In genomic region chr14:61574514-61574807, GRCh38 we compare ENCODE assay signal across 19 cellular contexts.
A peak's percentile ranks its signal among the peaks of the same experiment; 100 is the strongest.
DNase-seq lines count a peak whose midpoint lies in the region; ATAC-seq, FAIRE-seq and TF ChIP-seq lines count a peak whose summit lies in the region.
"Had no signal": no experiment of that assay in that cellular context is flagged by ENCODE, and none has a peak within 500 bp of the region (broad histone marks: within the 10 kb centered on the region; RNA-seq: fewer than 3 reads in every experiment).

No MANE protein-coding gene starts in this region.

- H3K4me3 ChIP-seq in HepG2 (replicated peaks in 1 of 3; ENCODE audit: insufficient read depth in 1 of 3, low read depth in 2 of 3, low read length in 3 of 3): no peak overlapping the region
- H3K4me3 ChIP-seq in skeletal muscle tissue (ENCODE audit: low read length in 3 of 3): no peak overlapping the region
- H3K4me3 ChIP-seq: body of pancreas, mucosa of descending colon, SJCRH30, transverse colon had no signal

- POLR2A ChIA-PET in HepG2 (lab: Yijun Ruan, JAX): interaction anchor here (1.2 kb wide), 1 partner anchor 15 kb away, joined by 3 read pairs; no protein-coding TSS in a partner anchor

- H2AFZ ChIP-seq in HepG2 (ENCODE audit: low read length): no peak overlapping the region

- no peak for TF ChIP-seq CTCF in HepG2 (CRISPR knock-in tag; IDR thresholded peaks at IDR 0.05)
- TF ChIP-seq CTCF in GM10266 (IDR thresholded peaks at IDR 0.05; ENCODE audit: control insufficient read depth, insufficient read depth, low read depth, missing control alignments): no peak

- ATAC-seq in HepG2: no peak
- ATAC-seq: mucosa of descending colon; stimulated activated naive B cell treated with anti-CD40 and anti-IgM and Interleukin-4, amounts not matched to agents 10 μg/mL and 1 μg/mL and 100 μg/mL, for 72 hours had no signal

- H3K36me3 ChIP-seq in HepG2 (replicated peaks in 1 of 2; ENCODE audit: control insufficient read depth in 1 of 2, insufficient read depth in 2 of 2, low read length in 2 of 2) (no peaks in the 10 kb centered on the region), skeletal muscle tissue (ENCODE audit: control insufficient read depth in 3 of 3, insufficient read depth in 3 of 3, low read length in 3 of 3) (no peaks in the 10 kb centered on the region)
- H3K36me3 ChIP-seq: BE2C, SJCRH30, transverse colon had no signal

- H3K79me2 ChIP-seq in HepG2 (ENCODE audit: insufficient read depth, low read length): no peaks in the 10 kb centered on the region

- intact Hi-C loops in HepG2 (cut with micrococcal nuclease; ENCODE audit: unreplicated experiment): no loop called here

- BruUV-seq in HepG2 (replicated peaks; lab: Mats Ljungman, UMichigan): no TSS peak

- 48% methylated on average over 6 of the region's 7 CpGs for WGBS in HepG2 (ENCODE audit: low lambda C conversion rate)

- H3K27me3 ChIP-seq in HepG2 (ENCODE audit: control insufficient read depth in 1 of 2, insufficient read depth in 2 of 2, low read length in 2 of 2) (no peaks in the 10 kb centered on the region), skeletal muscle tissue (ENCODE audit: control insufficient read depth in 3 of 3, insufficient read depth in 3 of 3, low read length in 3 of 3) (no peaks in the 10 kb centered on the region)
- H3K27me3 ChIP-seq: BE2C, body of pancreas, SJCRH30, transverse colon had no signal

- no peak for TF ChIP-seq POLR2A in HepG2 (IDR thresholded peaks at IDR 0.05; ENCODE audit: insufficient read depth in 1 of 2, low read depth in 2 of 2, low read length in 2 of 2)

- no peak for TF ChIP-seq RAD21 in HepG2 (CRISPR knock-in tag; IDR thresholded peaks at IDR 0.05)

- TF ChIP-seq EP300 in HepG2 (IDR thresholded peaks at IDR 0.05; ENCODE audit: low read depth in 2 of 2, low read length in 2 of 2): no peak
- TF ChIP-seq EP300 in HepG2 (CRISPR knock-in tag; IDR thresholded peaks at IDR 0.05; ENCODE audit: borderline replicate concordance): no peak

- H4K20me1 ChIP-seq in HepG2 (ENCODE audit: insufficient read depth, low read length): no peaks in the 10 kb centered on the region

- CTCF ChIA-PET in HepG2 (lab: Yijun Ruan, JAX; ENCODE audit: low intra/inter-chr PET ratio, low total read pairs): no interaction called here

- H3K27ac ChIP-seq in HepG2 (ENCODE audit: extremely low read length, insufficient read depth, low read length): no peak overlapping the region
- peak overlapping the region; percentile 58 for H3K27ac ChIP-seq in skeletal muscle tissue (ENCODE audit: low read depth, low read length)
- H3K27ac ChIP-seq: SJCRH30 had no signal

- peaks cover 35% of the 10 kb centered on the region for H3K4me1 ChIP-seq in HepG2 (ENCODE audit: insufficient read depth, low read length)
- H3K4me1 ChIP-seq in skeletal muscle tissue (ENCODE audit: control insufficient read depth in 3 of 3, insufficient read depth in 3 of 3, low read length in 3 of 3): peaks cover 2 to 25% (median 16%) of the 10 kb centered on the region in 3 donors

- H3K9ac ChIP-seq in HepG2 (ENCODE audit: insufficient read depth, low read depth, low read length) (no peak overlapping the region), skeletal muscle tissue (ENCODE audit: low read depth in 1 of 3, low read length in 3 of 3) (no peak overlapping the region)

- peak overlapping the region; percentile 20; the same call in 1 of the 2 replicates for H3K4me2 ChIP-seq in HepG2 (ENCODE audit: low read depth, low read length)

- in situ Hi-C loops in HepG2 (cut with HindIII; ENCODE audit: extremely low pct_ligation_motif_present, low pct_unique_long_range_greater_than_20kb): no loop called here

- FAIRE-seq in HepG2 (lab: Jason Lieb, UNC): no peak
- FAIRE-seq: H1 had no signal

- H3K9me3 ChIP-seq in HepG2 (ENCODE audit: low read length): no peaks in the 10 kb centered on the region
- H3K9me3 ChIP-seq in skeletal muscle tissue (ENCODE audit: control insufficient read depth in 3 of 3, low read length in 3 of 3): no peaks in the 10 kb centered on the region
- H3K9me3 ChIP-seq: BE2C, body of pancreas, mucosa of descending colon, SJCRH30, transverse colon had no signal

- DNase-seq in M059J (ENCODE audit: low read depth) (peak; percentile 56), cerebellar cortex (ENCODE audit: low spot score) (peak; percentile 83), HepG2 (ENCODE audit: low spot score) (no peak), GM10266 (ENCODE audit: extremely low spot score) (no peak), NCI-H748 treated with DMSO at 0.1 percent for 48 hours (lab: John Stamatoyannopoulos, UW) (no peak), DMS79 (lab: John Stamatoyannopoulos, UW) (no peak)
- DNase-seq: activated CD4-positive, alpha-beta memory T cell treated with anti-CD3 and anti-CD28 coated beads, Interleukin-2, amount 10 ng/mL, durations not matched to agents 7 days and 5 days; activated CD4-positive, CD25-positive, alpha-beta regulatory T cell; activated T-cell treated with anti-CD3 and anti-CD28 coated beads, Interleukin-2, amount 50 U/mL, for 4 hours; BE2C; body of pancreas; mucosa of descending colon; NCI-H1417 treated with DMSO at 0.1 percent for 48 hours; NCI-H526; SJCRH30; stimulated activated naive B cell treated with anti-CD40 and anti-IgM and Interleukin-4, amounts not matched to agents 10 μg/mL and 1 μg/mL and 100 μg/mL, for 72 hours; transverse colon had no signal

TF ChIP-seq in HepG2, 621 proteins besides CTCF, POLR2A, EP300 and RAD21 (continues in another document):
- TF ChIP-seq ZNF761 (CRISPR knock-in tag; conservative IDR thresholded peaks at IDR 0.05): no peak
- no peak for TF ChIP-seq FOXK2 (IDR thresholded peaks at IDR 0.05)
- no peak for TF ChIP-seq CEBPG (CRISPR knock-in tag; IDR thresholded peaks at IDR 0.05)
- TF ChIP-seq CC2D1A (CRISPR knock-in tag; IDR thresholded peaks at IDR 0.05): no peak
- no peak for TF ChIP-seq ATF7-NPFF (CRISPR knock-in tag; IDR thresholded peaks at IDR 0.05; ENCODE audit: low read depth)
- no peak for TF ChIP-seq RNF219 (CRISPR knock-in tag; IDR thresholded peaks at IDR 0.05)
- no peak for TF ChIP-seq KDM2A (CRISPR knock-in tag; IDR thresholded peaks at IDR 0.05; ENCODE audit: borderline replicate concordance, low read depth)
- no peak for TF ChIP-seq MAFK (conservative IDR thresholded peaks at IDR 0.05 in 1 of 2, IDR thresholded peaks at IDR 0.05 in 1 of 2; ENCODE audit: low read length in 2 of 2)
- no peak for TF ChIP-seq SP4 (CRISPR knock-in tag; IDR thresholded peaks at IDR 0.05)

Comparison
In these comparisons a context has a peak if more than half of its experiments do, and no peak if none do; other contexts are left out.
1. DNase-seq: peak in M059J (single experiment) and cerebellar cortex (single experiment); none in HepG2 (single experiment), GM10266 (single experiment), NCI-H748 treated with DMSO at 0.1 percent for 48 hours (single experiment) and DMS79 (single experiment).